11 cellular contexts compared by ENCODE assay signal in genomic region chr1:170547255-170547654, GRCh38.
"Had no signal": no experiment of that assay in that cellular context is flagged by ENCODE, and none has a peak within 500 bp of the region (broad histone marks: within the 10 kb centered on the region; RNA-seq: fewer than 3 reads in every experiment).

No MANE protein-coding gene starts in this region.

- H3K4me1 ChIP-seq: HAP-1 had no signal

- H3K9me3 ChIP-seq: HAP-1 had no signal

- DNase-seq: GM23248, GOT3, H7, H9, HCEC 1CT, HFFc6 had no signal

- H3K27ac ChIP-seq: GM23248 had no signal

- H3K4me3 Mint-ChIP-seq: GM23338, H9, HFFc6 had no signal

- H3K27ac Mint-ChIP-seq: H9, HFFc6 had no signal

- H2AFZ ChIP-seq: GM23248, GM23338 had no signal

- H3K4me3 ChIP-seq: GM23248, GM23338, HAP-1 had no signal

- H3K9ac ChIP-seq: GM23248 had no signal

- ATAC-seq: GM23338, HCT116 had no signal

- H3K4me2 ChIP-seq: GM23338 had no signal

- H3K4me1 Mint-ChIP-seq: GM23338, H9 had no signal

- H3K9me3 Mint-ChIP-seq: H9 had no signal

- FAIRE-seq: H1, H54 had no signal
